10 cellular contexts compared by ENCODE assay signal in the genomic region with DNA sequence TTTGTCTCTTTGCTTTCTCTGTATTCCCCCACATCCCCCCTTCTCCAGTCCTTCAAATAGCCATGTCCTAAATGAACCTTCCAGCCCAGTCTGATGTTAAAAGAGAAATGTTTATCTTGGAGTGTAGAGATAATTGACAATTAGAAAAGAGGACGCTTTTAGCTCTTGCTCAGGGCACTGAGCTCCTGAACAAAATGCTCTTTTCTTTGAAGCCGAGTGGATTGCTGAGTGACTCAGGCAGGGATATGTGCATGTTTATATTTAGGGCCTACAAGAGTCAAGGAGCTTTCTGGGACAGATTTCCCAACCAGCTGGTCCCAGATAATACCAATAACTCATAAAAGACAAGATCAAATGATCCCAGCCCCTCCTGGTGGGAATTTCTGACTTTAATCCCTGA.
DNase-seq lines count a peak whose midpoint lies in the region; ATAC-seq lines count a peak whose summit lies in the region.
"Had no signal": no experiment of that assay in that cellular context is flagged by ENCODE, and none has a peak within 500 bp of the region (broad histone marks: within the 10 kb centered on the region; RNA-seq: fewer than 3 reads in every experiment).

No MANE protein-coding gene starts in this region.

- H3K27ac ChIP-seq in rectal smooth muscle tissue (ENCODE audit: low read depth, low read length): peak overlapping the region; percentile 3

- H3K27me3 ChIP-seq in adipocyte (replicated peaks; ENCODE audit: control insufficient read depth, insufficient read depth, low read length) (no peaks in the 10 kb centered on the region), rectal smooth muscle tissue (ENCODE audit: control insufficient read depth, insufficient read depth, low read length) (no peaks in the 10 kb centered on the region)

- intact Hi-C loops in Right ventricle myocardium superior (cut with DNase I): no loop called here

- H3K9ac ChIP-seq in adipocyte (ENCODE audit: low read length): no peak overlapping the region
- no peak overlapping the region for H3K9ac ChIP-seq in rectal smooth muscle tissue (ENCODE audit: low read length)

- peak; percentile 91 for ATAC-seq in Right ventricle myocardium superior (ENCODE audit: poor library complexity)
- no peak for ATAC-seq in GM18511 (IDR thresholded peaks at IDR 0.05; ENCODE audit: unreplicated experiment)

- peak; percentile 43 for DNase-seq in ELR (ENCODE audit: low read depth)
- peak; percentile 84 for DNase-seq in adipocyte (ENCODE audit: low read depth)
- no peak for DNase-seq in Right ventricle myocardium superior
- DNase-seq in effector CD4-positive, alpha-beta T cell: no peak
- no peak for DNase-seq in C1 segment of cervical spinal cord (lab: John Stamatoyannopoulos, UW)
- DNase-seq in SKM-1 (lab: John Stamatoyannopoulos, UW; ENCODE audit: unreplicated experiment): no peak
- DNase-seq: activated CD4-positive, alpha-beta T cell treated with anti-CD3 and anti-CD28 coated beads, Interleukin-2, amount 50 U/mL, for 48 hours; activated naive CD4-positive, alpha-beta T cell had no signal

- no peak overlapping the region for H3K4me3 ChIP-seq in adipocyte (ENCODE audit: low read length)
- H3K4me3 ChIP-seq in rectal smooth muscle tissue (ENCODE audit: low read length): no peak overlapping the region

- peaks cover 53% of the 10 kb centered on the region for H3K4me1 ChIP-seq in adipocyte (ENCODE audit: control insufficient read depth, insufficient read depth, low read length)
- peaks cover 37% of the 10 kb centered on the region for H3K4me1 ChIP-seq in rectal smooth muscle tissue (ENCODE audit: control insufficient read depth, insufficient read depth, low read length)

- H3K9me3 ChIP-seq in adipocyte (ENCODE audit: control insufficient read depth, low read length): no peaks in the 10 kb centered on the region

- no peaks in the 10 kb centered on the region for H3K36me3 ChIP-seq in adipocyte (ENCODE audit: control insufficient read depth, insufficient read depth, low read length, severe bottlenecking)
- no peaks in the 10 kb centered on the region for H3K36me3 ChIP-seq in rectal smooth muscle tissue (ENCODE audit: control insufficient read depth, insufficient read depth, low read length)

Comparison
In these comparisons a context has a peak if more than half of its experiments do, and no peak if none do; other contexts are left out.
1. DNase-seq: peak in ELR (single experiment) and adipocyte (single experiment); none in Right ventricle myocardium superior (single experiment), effector CD4-positive, alpha-beta T cell (single experiment), C1 segment of cervical spinal cord (0 of 14) and SKM-1 (single experiment).